Comparison of ENCODE assay signal across 18 cellular contexts in the genomic region with DNA sequence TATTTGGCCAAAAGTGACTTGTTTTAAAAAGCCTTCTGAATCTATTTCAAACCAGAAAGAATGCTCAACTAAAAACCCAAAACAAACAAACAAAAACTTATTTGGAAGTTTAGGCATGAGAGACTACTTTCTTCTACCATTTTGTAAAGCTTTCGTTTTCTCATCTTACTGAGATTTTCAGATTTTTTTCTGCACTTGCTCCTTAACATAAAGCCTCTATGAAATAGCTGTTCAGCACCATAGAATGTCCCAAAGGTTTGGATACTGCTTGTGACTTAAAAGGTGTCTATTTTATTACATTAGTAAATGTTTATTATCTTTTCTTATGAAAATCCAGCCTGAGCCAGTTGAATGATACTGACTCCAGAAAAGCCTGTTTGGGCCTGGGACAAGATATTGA.
DNase-seq lines count a peak whose midpoint lies in the region; ATAC-seq, FAIRE-seq and TF ChIP-seq lines count a peak whose summit lies in the region.
"Had no signal": no experiment of that assay in that cellular context is flagged by ENCODE, and none has a peak within 500 bp of the region (broad histone marks: within the 10 kb centered on the region; RNA-seq: fewer than 3 reads in every experiment).

No MANE protein-coding gene starts in this region.

- H3K9me3 Mint-ChIP-seq in type B pancreatic cell, result no peaks in the 10 kb centered on the region

- TF ChIP-seq CTCF in heart right ventricle (IDR thresholded peaks at IDR 0.05) (no peak), neural cell (IDR thresholded peaks at IDR 0.05; ENCODE audit: poor library complexity, severe bottlenecking) (no peak), type B pancreatic cell (conservative IDR thresholded peaks at IDR 0.05) (no peak)

- H3K9ac ChIP-seq in neural cell (ENCODE audit: low read length), result peak overlapping the region; percentile 56

- H3K9me3 ChIP-seq in heart right ventricle, result no peaks in the 10 kb centered on the region
- no peaks in the 10 kb centered on the region for H3K9me3 ChIP-seq in neural cell (ENCODE audit: low read length)
- H3K9me3 ChIP-seq: mucosa of descending colon, suprapubic skin had no signal

- no peak overlapping the region for H2AFZ ChIP-seq in neural cell (ENCODE audit: low read depth, low read length)

- H4K20me1 ChIP-seq in neural cell (ENCODE audit: insufficient read depth), result no peaks in the 10 kb centered on the region

- H3K4me3 Mint-ChIP-seq in type B pancreatic cell, result no peak overlapping the region

- DNase-seq in heart right ventricle (no peak), Right ventricle myocardium superior (no peak), frontal cortex (ENCODE audit: low spot score in 2 of 2) (no peak), type B pancreatic cell (ENCODE audit: extremely low spot score, unreplicated experiment) (no peak), NCI-H1694 (lab: John Stamatoyannopoulos, UW) (no peak), NCI-H2171 (lab: John Stamatoyannopoulos, UW) (no peak)
- DNase-seq: activated CD4-positive, CD25-positive, alpha-beta regulatory T cell treated with anti-CD3 and anti-CD28 coated beads, Interleukin-2, amount 50 U/mL, for 72 hours; activated effector memory CD4-positive, alpha-beta T cell treated with Interleukin-2 at 50 U/mL for 16 hours; central memory CD4-positive, alpha-beta T cell; PC-3; posterior cingulate gyrus; small intestine; stimulated activated CD4-positive, alpha-beta T cell treated with anti-CD3 and anti-CD28 coated beads, Interleukin-4, amount 100 ng/mL, for 24 hours had no signal

- H3K36me3 ChIP-seq in heart right ventricle (no peaks in the 10 kb centered on the region), neural cell (ENCODE audit: insufficient read depth, low read length) (no peaks in the 10 kb centered on the region)
- H3K36me3 ChIP-seq: suprapubic skin had no signal

- peaks cover 12% of the 10 kb centered on the region for H3K27me3 Mint-ChIP-seq in type B pancreatic cell

- peak overlapping the region; percentile 12 for H3K4me2 ChIP-seq in neural cell (ENCODE audit: low read length)

- no peaks in the 10 kb centered on the region for H3K79me2 ChIP-seq in neural cell (replicated peaks; ENCODE audit: insufficient read depth, low read length)

- TF ChIP-seq EP300 in neural cell (conservative IDR thresholded peaks at IDR 0.05; ENCODE audit: poor library complexity, severe bottlenecking), result no peak

- no peaks in the 10 kb centered on the region for H3K36me3 Mint-ChIP-seq in type B pancreatic cell

- H3K4me1 ChIP-seq in heart right ventricle, result peaks cover 3 to 39% (median 25%) of the 10 kb centered on the region in 9 donors

- 93 to 96% methylated on average over 1 of the region's 1 CpG for WGBS in heart right ventricle, 2 donors

- no peak for ATAC-seq in heart right ventricle
- ATAC-seq in Right ventricle myocardium superior (ENCODE audit: poor library complexity), result no peak
- ATAC-seq in GM21515 (IDR thresholded peaks at IDR 0.05; ENCODE audit: unreplicated experiment), result no peak
- ATAC-seq: mucosa of descending colon, PC-3 had no signal

- H3K27ac Mint-ChIP-seq in type B pancreatic cell, result peak overlapping the region; percentile 77

- TF ChIP-seq RAD21 in neural cell (conservative IDR thresholded peaks at IDR 0.05), result no peak

- intact Hi-C loops in heart right ventricle (cut with DNase I), result loop anchor here in 4 of 10 donors (5.0 to 10.0 kb wide), 4 partner anchors 220 to 670 kb away; a partner anchor contains a TSS
- intact Hi-C loops in Right ventricle myocardium superior (cut with DNase I), result no loop called here

- H3K27me3 ChIP-seq in heart right ventricle, result peaks cover 0 to 19% (median 0%) of the 10 kb centered on the region in 7 donors
- H3K27me3 ChIP-seq in neural cell (ENCODE audit: insufficient read depth, low read depth, low read length), result no peaks in the 10 kb centered on the region
- H3K27me3 ChIP-seq: suprapubic skin had no signal

- no peaks in the 10 kb centered on the region for H3K9me2 ChIP-seq in neural cell (ENCODE audit: insufficient read depth, low read length)

- peaks cover 21% of the 10 kb centered on the region for H3K4me1 Mint-ChIP-seq in type B pancreatic cell (ENCODE audit: unreplicated experiment)

- H3K4me3 ChIP-seq in heart right ventricle (no peak overlapping the region), neural cell (ENCODE audit: low read length) (peak overlapping the region; percentile 60)
- H3K4me3 ChIP-seq: mucosa of descending colon had no signal

- H3K27ac ChIP-seq in heart right ventricle (peak overlapping the region in 7 of 10 donors; percentile 88 to 97 (median 91)), neural cell (ENCODE audit: low read length) (peak overlapping the region; percentile 82)

- FAIRE-seq in frontal cortex (lab: Jason Lieb, UNC), result peak; percentile 30
- FAIRE-seq: A204.1 had no signal

- H3F3A ChIP-seq in neural cell (ENCODE audit: insufficient read depth, low read length, poor library complexity, severe bottlenecking), result peaks cover 3% of the 10 kb centered on the region

TF ChIP-seq in neural cell, 6 proteins besides CTCF, POLR2A, EP300 and RAD21:
- TF ChIP-seq TAF1 (IDR thresholded peaks at IDR 0.05; ENCODE audit: low read depth) (no peak), MXI1 (conservative IDR thresholded peaks at IDR 0.05; ENCODE audit: poor library complexity, severe bottlenecking) (no peak), POLR2AphosphoS5 (IDR thresholded peaks at IDR 0.05) (no peak), EZH2 (IDR thresholded peaks at IDR 0.05; ENCODE audit: borderline replicate concordance, insufficient read depth, low read length, poor library complexity, severe bottlenecking) (no peak), SMC3 (conservative IDR thresholded peaks at IDR 0.05; ENCODE audit: poor library complexity) (no peak)
- TF ChIP-seq, protein P1, sequence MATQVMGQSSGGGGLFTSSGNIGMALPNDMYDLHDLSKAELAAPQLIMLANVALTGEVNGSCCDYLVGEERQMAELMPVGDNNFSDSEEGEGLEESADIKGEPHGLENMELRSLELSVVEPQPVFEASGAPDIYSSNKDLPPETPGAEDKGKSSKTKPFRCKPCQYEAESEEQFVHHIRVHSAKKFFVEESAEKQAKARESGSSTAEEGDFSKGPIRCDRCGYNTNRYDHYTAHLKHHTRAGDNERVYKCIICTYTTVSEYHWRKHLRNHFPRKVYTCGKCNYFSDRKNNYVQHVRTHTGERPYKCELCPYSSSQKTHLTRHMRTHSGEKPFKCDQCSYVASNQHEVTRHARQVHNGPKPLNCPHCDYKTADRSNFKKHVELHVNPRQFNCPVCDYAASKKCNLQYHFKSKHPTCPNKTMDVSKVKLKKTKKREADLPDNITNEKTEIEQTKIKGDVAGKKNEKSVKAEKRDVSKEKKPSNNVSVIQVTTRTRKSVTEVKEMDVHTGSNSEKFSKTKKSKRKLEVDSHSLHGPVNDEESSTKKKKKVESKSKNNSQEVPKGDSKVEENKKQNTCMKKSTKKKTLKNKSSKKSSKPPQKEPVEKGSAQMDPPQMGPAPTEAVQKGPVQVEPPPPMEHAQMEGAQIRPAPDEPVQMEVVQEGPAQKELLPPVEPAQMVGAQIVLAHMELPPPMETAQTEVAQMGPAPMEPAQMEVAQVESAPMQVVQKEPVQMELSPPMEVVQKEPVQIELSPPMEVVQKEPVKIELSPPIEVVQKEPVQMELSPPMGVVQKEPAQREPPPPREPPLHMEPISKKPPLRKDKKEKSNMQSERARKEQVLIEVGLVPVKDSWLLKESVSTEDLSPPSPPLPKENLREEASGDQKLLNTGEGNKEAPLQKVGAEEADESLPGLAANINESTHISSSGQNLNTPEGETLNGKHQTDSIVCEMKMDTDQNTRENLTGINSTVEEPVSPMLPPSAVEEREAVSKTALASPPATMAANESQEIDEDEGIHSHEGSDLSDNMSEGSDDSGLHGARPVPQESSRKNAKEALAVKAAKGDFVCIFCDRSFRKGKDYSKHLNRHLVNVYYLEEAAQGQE (IDR thresholded peaks at IDR 0.05; ENCODE audit: borderline replicate concordance), result no peak
